12 cellular contexts compared by ENCODE assay signal in the genomic region with DNA sequence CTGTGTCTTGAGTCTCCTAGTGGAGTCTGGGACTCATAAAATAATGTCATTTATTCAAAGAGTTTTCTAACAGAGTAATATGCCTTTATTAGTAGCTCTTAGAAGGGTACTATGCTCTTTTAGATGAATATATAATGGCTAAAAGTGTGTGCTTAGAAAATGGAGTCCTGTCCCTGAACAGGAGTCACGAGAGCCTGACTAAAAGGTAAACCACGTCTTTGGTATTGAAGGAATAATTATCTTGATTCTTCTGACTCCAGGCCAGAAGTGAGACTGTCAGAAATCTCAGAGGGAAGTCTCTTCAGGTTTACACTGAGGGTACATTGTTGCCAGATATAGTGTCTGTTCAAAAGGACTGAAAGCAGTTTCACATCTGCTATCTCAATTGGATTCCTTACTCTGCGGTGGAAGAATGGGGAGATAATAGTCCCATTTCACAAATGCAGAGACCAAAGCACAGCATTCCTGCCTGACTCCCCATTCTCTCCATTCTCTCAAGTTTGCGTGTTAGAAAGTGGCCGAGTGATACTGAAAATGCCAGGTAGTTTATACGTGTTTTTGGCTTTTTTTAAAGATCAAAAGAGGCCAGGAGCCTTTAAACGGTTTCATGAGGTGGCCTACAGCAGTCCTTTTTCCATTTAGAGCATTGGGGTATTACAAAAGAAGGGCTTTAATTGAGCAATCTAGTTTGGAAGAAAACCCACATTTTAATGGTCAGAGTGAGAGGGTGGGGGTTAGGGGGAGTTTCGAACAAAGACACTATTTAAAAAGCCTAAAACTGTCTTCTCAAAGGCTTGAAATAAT.
DNase-seq lines count a peak whose midpoint lies in the region; ATAC-seq and TF ChIP-seq lines count a peak whose summit lies in the region.
"Had no signal": no experiment of that assay in that cellular context is flagged by ENCODE, and none has a peak within 500 bp of the region (broad histone marks: within the 10 kb centered on the region; RNA-seq: fewer than 3 reads in every experiment).

No MANE protein-coding gene starts in this region.

- no peak overlapping the region for H3K9ac ChIP-seq in fibroblast of lung (ENCODE audit: insufficient read depth, low read length)

- H3K27me3 ChIP-seq in fibroblast of lung (ENCODE audit: control insufficient read depth, insufficient read depth, low read length) (no peaks in the 10 kb centered on the region), muscle layer of duodenum (ENCODE audit: low read depth, low read length) (no peaks in the 10 kb centered on the region), aorta (ENCODE audit: control insufficient read depth in 1 of 2, insufficient read depth in 2 of 2, low read length in 1 of 2) (no peaks in the 10 kb centered on the region)
- H3K27me3 ChIP-seq: BE2C had no signal

- intact Hi-C loops in aorta (cut with DNase I), result loop anchor here (2.0 to 10.0 kb wide), 4 partner anchors 56 to 212 kb away; a partner anchor contains a TSS

- H3K4me1 ChIP-seq in fibroblast of lung (ENCODE audit: control insufficient read depth, extremely low read depth, insufficient read depth, low read length), result peaks cover 12% of the 10 kb centered on the region
- peaks cover 17 to 36% of the 10 kb centered on the region in 2 donors for H3K4me1 ChIP-seq in muscle layer of duodenum (ENCODE audit: control insufficient read depth in 1 of 2, insufficient read depth in 2 of 2, low read length in 2 of 2)
- H3K4me1 ChIP-seq in aorta (ENCODE audit: control insufficient read depth in 1 of 2, insufficient read depth in 2 of 2, low read length in 2 of 2), result peaks cover 4 to 10% of the 10 kb centered on the region in 2 donors
- H3K4me1 ChIP-seq: BE2C had no signal

- H3K9me3 ChIP-seq in fibroblast of lung (ENCODE audit: control insufficient read depth, insufficient read depth, low read depth, low read length) (no peaks in the 10 kb centered on the region), muscle layer of duodenum (ENCODE audit: control insufficient read depth in 1 of 2, low read length in 2 of 2) (no peaks in the 10 kb centered on the region), aorta (ENCODE audit: control insufficient read depth, low read length) (no peaks in the 10 kb centered on the region)
- H3K9me3 ChIP-seq: BE2C had no signal

- H3K27me3 Mint-ChIP-seq in stimulated activated naive CD8-positive, alpha-beta T cell treated with anti-CD3 and anti-CD28 coated beads, Interleukin-15, Interleukin-2, amounts not matched to agents 100 ng/mL and 50 ng/mL, for 24 hours, result no peaks in the 10 kb centered on the region
- H3K27me3 Mint-ChIP-seq: activated T-helper 17 cell treated with anti-CD3 and anti-CD28 coated beads, Interleukin-2, amount 50 U/mL, for 72 hours had no signal

- H3K27ac Mint-ChIP-seq in stimulated activated naive CD8-positive, alpha-beta T cell treated with anti-CD3 and anti-CD28 coated beads, Interleukin-15, Interleukin-2, amounts not matched to agents 100 ng/mL and 50 ng/mL, for 24 hours, result peak overlapping the region; percentile 84
- H3K27ac Mint-ChIP-seq: activated T-helper 17 cell treated with anti-CD3 and anti-CD28 coated beads, Interleukin-2, amount 50 U/mL, for 72 hours; T-helper 1 cell treated with Interleukin-12 subunit alpha and Interleukin-12 subunit beta and Interleukin-4 antibody, amounts not matched to agents 30 μg/mL and 1 μg/mL, for 36 hours had no signal

- peaks cover 4% of the 10 kb centered on the region for H3K36me3 ChIP-seq in fibroblast of lung (ENCODE audit: control insufficient read depth, insufficient read depth, low read length)
- H3K36me3 ChIP-seq in muscle layer of duodenum (ENCODE audit: control insufficient read depth in 1 of 2, insufficient read depth in 2 of 2, low read length in 2 of 2), result peaks cover 23 to 44% of the 10 kb centered on the region in 2 donors
- peaks cover 3 to 4% of the 10 kb centered on the region in 2 donors for H3K36me3 ChIP-seq in aorta (ENCODE audit: control insufficient read depth in 1 of 2, insufficient read depth in 2 of 2, low read length in 1 of 2)
- H3K36me3 ChIP-seq: BE2C had no signal

- DNase-seq in stimulated activated naive CD8-positive, alpha-beta T cell treated with anti-CD3 and anti-CD28 coated beads, Interleukin-15, Interleukin-2, amounts not matched to agents 100 U/mL and 50 U/mL, for 24 hours, result no peak
- DNase-seq in fibroblast of lung (ENCODE audit: low read depth in 2 of 2) (peak; percentile 68 to 74), aorta (no peak), UCSD-AML1 (lab: John Stamatoyannopoulos, UW; ENCODE audit: unreplicated experiment) (no peak), NCI-H146 treated with DMSO at 0.1 percent for 48 hours (lab: John Stamatoyannopoulos, UW; ENCODE audit: unreplicated experiment) (no peak)
- DNase-seq in stimulated activated naive CD4-positive, alpha-beta T cell treated with Interleukin-2 at 50 U/mL for 16 hours (lab: John Stamatoyannopoulos, UW), result no peak
- DNase-seq: BE2C, NCI-H187 treated with DMSO at 0.1 percent for 48 hours had no signal

- 33 to 44% methylated on average over 8 of the region's 8 CpGs for WGBS in aorta, 2 donors

- H2AFZ ChIP-seq in fibroblast of lung (ENCODE audit: low read length), result no peak overlapping the region

- no peaks in the 10 kb centered on the region for H3K79me2 ChIP-seq in fibroblast of lung (ENCODE audit: control insufficient read depth, insufficient read depth, low read length)

- ATAC-seq in stimulated activated naive CD8-positive, alpha-beta T cell treated with anti-CD3 and anti-CD28 coated beads, Interleukin-15, Interleukin-2, amounts not matched to agents 100 U/mL and 50 U/mL, for 24 hours, result no peak
- ATAC-seq in aorta (ENCODE audit: low FRiP score), result peak; percentile 75

- H3K27ac ChIP-seq in fibroblast of lung (ENCODE audit: insufficient read depth, low read length), result no peak overlapping the region
- peak overlapping the region; percentile 32 for H3K27ac ChIP-seq in muscle layer of duodenum (ENCODE audit: low read length)
- peak overlapping the region; percentile 57 to 78 for H3K27ac ChIP-seq in aorta (ENCODE audit: low read depth in 1 of 2, low read length in 2 of 2)

- H3K36me3 Mint-ChIP-seq in stimulated activated naive CD8-positive, alpha-beta T cell treated with anti-CD3 and anti-CD28 coated beads, Interleukin-15, Interleukin-2, amounts not matched to agents 100 ng/mL and 50 ng/mL, for 24 hours (ENCODE audit: low read depth), result peaks cover 73% of the 10 kb centered on the region

- H4K20me1 ChIP-seq in fibroblast of lung (ENCODE audit: control insufficient read depth, extremely low read depth, insufficient read depth, low read length), result no peaks in the 10 kb centered on the region

- H3K4me3 ChIP-seq in fibroblast of lung (replicated peaks in 1 of 4; ENCODE audit: control extremely low read depth in 1 of 4, insufficient read depth in 1 of 4, low read depth in 3 of 4, low read length in 4 of 4) (no peak overlapping the region), muscle layer of duodenum (ENCODE audit: low read depth in 1 of 2, low read length in 2 of 2) (no peak overlapping the region), aorta (ENCODE audit: low read length in 2 of 2) (no peak overlapping the region)

- H3K9me3 Mint-ChIP-seq in stimulated activated naive CD8-positive, alpha-beta T cell treated with anti-CD3 and anti-CD28 coated beads, Interleukin-15, Interleukin-2, amounts not matched to agents 100 ng/mL and 50 ng/mL, for 24 hours, result peaks cover 9% of the 10 kb centered on the region
- H3K9me3 Mint-ChIP-seq: activated T-helper 17 cell treated with anti-CD3 and anti-CD28 coated beads, Interleukin-2, amount 50 U/mL, for 72 hours had no signal

- peaks cover 47% of the 10 kb centered on the region for H3K4me1 Mint-ChIP-seq in stimulated activated naive CD8-positive, alpha-beta T cell treated with anti-CD3 and anti-CD28 coated beads, Interleukin-15, Interleukin-2, amounts not matched to agents 100 ng/mL and 50 ng/mL, for 24 hours (ENCODE audit: low read depth)

- no peak for TF ChIP-seq CTCF in fibroblast of lung (conservative IDR thresholded peaks at IDR 0.05 in 1 of 2, IDR thresholded peaks at IDR 0.05 in 1 of 2; ENCODE audit: low read depth in 1 of 2, low read length in 2 of 2)

- no peak overlapping the region for H3K4me3 Mint-ChIP-seq in stimulated activated naive CD8-positive, alpha-beta T cell treated with anti-CD3 and anti-CD28 coated beads, Interleukin-15, Interleukin-2, amounts not matched to agents 100 ng/mL and 50 ng/mL, for 24 hours
- H3K4me3 Mint-ChIP-seq: activated T-helper 17 cell treated with anti-CD3 and anti-CD28 coated beads, Interleukin-2, amount 50 U/mL, for 72 hours; T-helper 1 cell treated with Interleukin-12 subunit alpha and Interleukin-12 subunit beta and Interleukin-4 antibody, amounts not matched to agents 30 μg/mL and 1 μg/mL, for 36 hours had no signal

- no peak overlapping the region for H3K4me2 ChIP-seq in fibroblast of lung (ENCODE audit: extremely low read depth, insufficient read depth, low read length)

Comparison
In these comparisons a context has a peak if more than half of its experiments do, and no peak if none do; other contexts are left out.
1. DNase-seq: peak in fibroblast of lung (2 of 2); none in stimulated activated naive CD8-positive, alpha-beta T cell treated with anti-CD3 and anti-CD28 coated beads, Interleukin-15, Interleukin-2, amounts not matched to agents 100 U/mL and 50 U/mL, for 24 hours (single experiment), aorta (0 of 2), UCSD-AML1 (single experiment), stimulated activated naive CD4-positive, alpha-beta T cell treated with Interleukin-2 at 50 U/mL for 16 hours (single experiment) and NCI-H146 treated with DMSO at 0.1 percent for 48 hours (single experiment).